ENCODE assay signal across 17 cellular contexts in the genomic region with DNA sequence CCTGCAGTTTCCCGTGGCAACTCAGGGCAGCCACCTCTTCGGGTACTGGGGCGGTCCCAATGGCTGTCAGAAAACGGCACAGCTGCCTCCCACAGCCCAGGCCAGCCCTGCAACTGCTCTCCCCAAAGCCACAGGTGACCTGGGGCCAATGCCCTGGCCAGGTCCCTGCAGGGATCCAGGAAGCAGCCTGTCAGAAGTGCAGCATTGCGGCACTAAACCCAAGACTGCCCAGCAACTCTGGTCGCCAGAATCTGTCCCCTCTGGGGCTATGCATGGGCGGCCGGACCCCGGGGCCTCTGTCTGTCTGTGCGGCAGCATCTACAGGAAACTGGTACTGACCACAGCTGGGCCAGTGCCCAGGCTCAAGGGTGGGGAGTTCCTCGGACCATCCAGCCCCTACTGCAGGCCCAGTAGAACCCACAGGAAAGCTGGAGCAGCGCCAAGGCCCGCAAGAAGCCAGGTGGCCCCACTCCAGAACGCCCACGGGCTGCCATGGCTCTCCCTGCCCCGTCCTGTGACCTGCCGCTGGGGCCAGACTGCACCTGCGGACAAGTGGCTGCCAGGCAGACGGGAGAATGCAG. TPM values are rescaled to one million over a fixed set of nuclear protein-coding genes. Genes with fewer than 3 reads are reported as not detected.
DNase-seq lines count a peak whose midpoint lies in the region; ATAC-seq and TF ChIP-seq lines count a peak whose summit lies in the region.
"Had no signal": no experiment of that assay in that cellular context is flagged by ENCODE, and none has a peak within 500 bp of the region (broad histone marks: within the 10 kb centered on the region; RNA-seq: fewer than 3 reads in every experiment).

No MANE protein-coding gene starts in this region.

- no peak overlapping the region; the same call in 1 of the 2 replicates for H3K4me2 ChIP-seq in SK-N-SH
- H3K4me2 ChIP-seq: PC-9 had no signal

- peaks cover 38% of the 10 kb centered on the region for H3K79me2 ChIP-seq in SK-N-SH (ENCODE audit: insufficient read depth)

- H3K9me2 ChIP-seq in SK-N-SH, result no peaks in the 10 kb centered on the region

- H3K36me3 ChIP-seq in SK-N-SH (replicated peaks in 1 of 2; ENCODE audit: control insufficient read depth in 1 of 2, insufficient read depth in 2 of 2, low read length in 1 of 2) (peaks cover 7 to 54% of the 10 kb centered on the region in 2 experiments), upper lobe of left lung (peaks cover 6 to 57% (median 31%) of the 10 kb centered on the region in 4 donors)

- no peak for ATAC-seq in SK-N-SH treated with all-trans-retinoic acid at 6 μM for 48 hours
- ATAC-seq in upper lobe of left lung (ENCODE audit: low FRiP score in 2 of 2), result no peak
- ATAC-seq in HG03175 (IDR thresholded peaks at IDR 0.05; ENCODE audit: unreplicated experiment), result no peak
- no peak for ATAC-seq in natural killer cell treated with Interleukin-12 subunit alpha and Interleukin-12 subunit beta and Interleukin-15 and Interleukin-18, amount 100 ng/mL, for 72 hours
- ATAC-seq: activated CD8-positive, alpha-beta T cell treated with anti-CD3 and anti-CD28 coated beads for 36 hours; activated T-helper 17 cell treated with anti-CD3 and anti-CD28 coated beads, Interleukin-2, amount 50 U/mL, for 72 hours; stimulated activated naive CD8-positive, alpha-beta T cell treated with anti-CD3 and anti-CD28 coated beads, Interleukin-15, amount 100 ng/mL, for 72 hours had no signal

- H3K9me3 Mint-ChIP-seq in natural killer cell treated with Interleukin-12 subunit alpha and Interleukin-12 subunit beta and Interleukin-15 and Interleukin-18, amount 100 ng/mL, for 72 hours, result no peaks in the 10 kb centered on the region
- H3K9me3 Mint-ChIP-seq: activated CD8-positive, alpha-beta T cell treated with anti-CD3 and anti-CD28 coated beads for 36 hours; activated T-helper 17 cell treated with anti-CD3 and anti-CD28 coated beads, Interleukin-2, amount 50 U/mL, for 72 hours; CD4-positive, alpha-beta memory T cell; stimulated activated naive CD8-positive, alpha-beta T cell treated with anti-CD3 and anti-CD28 coated beads, Interleukin-15, amount 100 ng/mL, for 72 hours had no signal

- peaks cover 8 to 31% of the 10 kb centered on the region in 2 experiments; a peak in 1 of 4 replicates for H3K4me1 ChIP-seq in SK-N-SH (ENCODE audit: control insufficient read depth in 1 of 2, insufficient read depth in 2 of 2, low read depth in 1 of 2, low read length in 1 of 2)
- peaks cover 27 to 45% (median 37%) of the 10 kb centered on the region in 4 donors for H3K4me1 ChIP-seq in upper lobe of left lung

- peaks cover 18% of the 10 kb centered on the region for H4K20me1 ChIP-seq in SK-N-SH (ENCODE audit: insufficient read depth)

- POLR2A ChIA-PET in SK-N-SH (lab: Yijun Ruan, JAX), result no interaction called here

- no peaks in the 10 kb centered on the region for H3K27me3 Mint-ChIP-seq in natural killer cell treated with Interleukin-12 subunit alpha and Interleukin-12 subunit beta and Interleukin-15 and Interleukin-18, amount 100 ng/mL, for 72 hours
- H3K27me3 Mint-ChIP-seq: activated CD8-positive, alpha-beta T cell treated with anti-CD3 and anti-CD28 coated beads for 36 hours; activated T-helper 17 cell treated with anti-CD3 and anti-CD28 coated beads, Interleukin-2, amount 50 U/mL, for 72 hours; CD4-positive, alpha-beta memory T cell; stimulated activated naive CD8-positive, alpha-beta T cell treated with anti-CD3 and anti-CD28 coated beads, Interleukin-15, amount 100 ng/mL, for 72 hours had no signal

- H3K27me3 ChIP-seq in SK-N-SH (ENCODE audit: insufficient read depth), result no peaks in the 10 kb centered on the region
- no peaks in the 10 kb centered on the region for H3K27me3 ChIP-seq in upper lobe of left lung

- no peaks in the 10 kb centered on the region for H3K9me3 ChIP-seq in SK-N-SH
- no peaks in the 10 kb centered on the region for H3K9me3 ChIP-seq in upper lobe of left lung

- TF ChIP-seq EP300 in SK-N-SH (IDR thresholded peaks at IDR 0.05; ENCODE audit: borderline replicate concordance in 1 of 2, low read depth in 1 of 2, low read length in 1 of 2) (no peak), upper lobe of left lung (IDR thresholded peaks at IDR 0.05) (no peak)

- TF ChIP-seq POLR2A in upper lobe of left lung (IDR thresholded peaks at IDR 0.05), result no peak

- DNase-seq in SK-N-SH (peak; percentile 41), caudate nucleus (lab: John Stamatoyannopoulos, UW) (peak in 4 of 61 donors; percentile 7 to 41 (median 20)), lung microvascular endothelial cell (ENCODE audit: low read depth in 2 of 2) (peak; percentile 25 to 44), upper lobe of left lung (peak in 1 of 2 donors; percentile 82), NCI-H2171 treated with DMSO at 0.1 percent for 48 hours (lab: John Stamatoyannopoulos, UW) (no peak)
- no peak for DNase-seq in natural killer cell treated with Interleukin-12 subunit alpha and Interleukin-12 subunit beta and Interleukin-15 and Interleukin-18, amount 100 ng/mL, for 72 hours (ENCODE audit: low spot score)
- DNase-seq: activated CD8-positive, alpha-beta T cell treated with anti-CD3 and anti-CD28 coated beads for 36 hours; CD4-positive, alpha-beta memory T cell; erythroblast; kidney glomerular epithelial cell; NCI-H1694; NCI-H69; PC-9; stimulated activated naive CD8-positive, alpha-beta T cell treated with anti-CD3 and anti-CD28 coated beads, Interleukin-15, amount 100 ng/mL, for 72 hours had no signal

- peaks cover 12 to 27% of the 10 kb centered on the region in 2 donors for H3K4me1 Mint-ChIP-seq in natural killer cell treated with Interleukin-12 subunit alpha and Interleukin-12 subunit beta and Interleukin-15 and Interleukin-18, amount 100 ng/mL, for 72 hours (ENCODE audit: low read depth in 2 of 2)
- H3K4me1 Mint-ChIP-seq: activated T-helper 17 cell treated with anti-CD3 and anti-CD28 coated beads, Interleukin-2, amount 50 U/mL, for 72 hours had no signal

- no peak for TF ChIP-seq RAD21 in SK-N-SH (IDR thresholded peaks at IDR 0.05; ENCODE audit: low read length)

- peaks cover 12% of the 10 kb centered on the region for H3F3A ChIP-seq in SK-N-SH (replicated peaks; ENCODE audit: insufficient read depth)

- TF ChIP-seq CTCF in SK-N-SH (IDR thresholded peaks at IDR 0.05) (no peak), upper lobe of left lung (IDR thresholded peaks at IDR 0.05) (no peak)

- H2AFZ ChIP-seq in SK-N-SH (ENCODE audit: low read depth), result no peak overlapping the region
- H2AFZ ChIP-seq: PC-9 had no signal

- no peak overlapping the region for H3K4me3 ChIP-seq in SK-N-SH (ENCODE audit: low read depth in 2 of 2, low read length in 1 of 2)
- H3K4me3 ChIP-seq in upper lobe of left lung, result no peak overlapping the region
- H3K4me3 ChIP-seq: PC-9 had no signal

- WGBS in SK-N-SH (ENCODE audit: low lambda C conversion rate), result 74% methylated on average over 7 of the region's 19 CpGs
- 46 to 50% methylated on average over 2 to 18 of the region's 19 CpGs for WGBS in upper lobe of left lung, 2 donors

- no peak overlapping the region for H3K4me3 Mint-ChIP-seq in natural killer cell treated with Interleukin-12 subunit alpha and Interleukin-12 subunit beta and Interleukin-15 and Interleukin-18, amount 100 ng/mL, for 72 hours
- H3K4me3 Mint-ChIP-seq: activated CD8-positive, alpha-beta T cell treated with anti-CD3 and anti-CD28 coated beads for 36 hours; CD4-positive, alpha-beta memory T cell; stimulated activated naive CD8-positive, alpha-beta T cell treated with anti-CD3 and anti-CD28 coated beads, Interleukin-15, amount 100 ng/mL, for 72 hours had no signal

- no peak overlapping the region for H3K27ac Mint-ChIP-seq in natural killer cell treated with Interleukin-12 subunit alpha and Interleukin-12 subunit beta and Interleukin-15 and Interleukin-18, amount 100 ng/mL, for 72 hours

- CTCF ChIA-PET in SK-N-SH (lab: Yijun Ruan, JAX), result interaction anchor here (1.5 kb wide), 1 partner anchor 9 kb away, joined by 3 read pairs; no protein-coding TSS in a partner anchor

- no peak overlapping the region for H3K9ac ChIP-seq in SK-N-SH

- no peaks in the 10 kb centered on the region for H3K36me3 Mint-ChIP-seq in natural killer cell treated with Interleukin-12 subunit alpha and Interleukin-12 subunit beta and Interleukin-15 and Interleukin-18, amount 100 ng/mL, for 72 hours

- H3K27ac ChIP-seq in SK-N-SH (ENCODE audit: low read depth in 2 of 2, low read length in 1 of 2) (peak overlapping the region in 1 of 2 experiments; percentile 48; a peak in 1 of 4 replicates), caudate nucleus (ENCODE audit: low read depth, low read length) (peak overlapping the region; percentile 86), upper lobe of left lung (peak overlapping the region; percentile 3 to 69 (median 54))
- H3K27ac ChIP-seq: PC-9 had no signal

RNA-seq across cellular contexts. Expression of a gene that starts 5.5 kb away (rescaled TPM):
- 160 and 165 TPM in 2 replicates for polyA plus RNA-seq in SK-N-SH (2012; rRNA removed)
- polyA plus RNA-seq in SK-N-SH (2012; cell fraction: cytosol; rRNA removed), result 97.3 and 115 TPM in 2 replicates
- polyA plus RNA-seq in SK-N-SH (2012; cell fraction: nucleus; rRNA removed), result 403 and 584 TPM in 2 replicates
- total RNA-seq in lung microvascular endothelial cell (31.8 and 57.1 TPM in 2 replicates), upper lobe of left lung (100 to 1,000 TPM in 3 of 6 donors, 10 to 100 TPM in 3; 74.9 to 193 (median 108) TPM)
- total RNA-seq in natural killer cell treated with Interleukin-12 subunit alpha and Interleukin-12 subunit beta and Interleukin-15 and Interleukin-18, amount 100 ng/mL, for 72 hours, result 100 to 1,000 TPM; 300 to 380 TPM

RNA-seq across cellular contexts. Expression of a gene that starts 13.5 kb away (rescaled TPM):
- 128 and 130 TPM in 2 replicates for polyA plus RNA-seq in SK-N-SH (2012; rRNA removed)
- polyA plus RNA-seq in SK-N-SH (2012; cell fraction: cytosol; rRNA removed), result 90.6 and 112 TPM in 2 replicates
- polyA plus RNA-seq in SK-N-SH (2012; cell fraction: nucleus; rRNA removed), result 222 and 289 TPM in 2 replicates
- total RNA-seq in lung microvascular endothelial cell (50.1 and 96.2 TPM in 2 replicates), upper lobe of left lung (10 to 100 TPM; 28.9 to 77.8 (median 62.6) TPM)
- total RNA-seq in natural killer cell treated with Interleukin-12 subunit alpha and Interleukin-12 subunit beta and Interleukin-15 and Interleukin-18, amount 100 ng/mL, for 72 hours, result 100 to 1,000 TPM; 217 to 295 TPM

RNA-seq across cellular contexts. Expression of a gene that starts 26.6 kb away (rescaled TPM):
- polyA plus RNA-seq in SK-N-SH (2012; rRNA removed), result 57.1 and 68.2 TPM in 2 replicates
- polyA plus RNA-seq in SK-N-SH (2012; cell fraction: cytosol; rRNA removed), result 38.7 and 54.7 TPM in 2 replicates
- 67.2 and 94.3 TPM in 2 replicates for polyA plus RNA-seq in SK-N-SH (2012; cell fraction: nucleus; rRNA removed)
- total RNA-seq in lung microvascular endothelial cell, result 13.9 and 19.8 TPM in 2 replicates
- 10 to 100 TPM; 20.0 to 76.9 (median 38.2) TPM for total RNA-seq in upper lobe of left lung
- total RNA-seq in natural killer cell treated with Interleukin-12 subunit alpha and Interleukin-12 subunit beta and Interleukin-15 and Interleukin-18, amount 100 ng/mL, for 72 hours, result 10 to 100 TPM; 29.7 to 30.1 TPM

RNA-seq across cellular contexts. Expression of a gene that starts 26.9 kb away (rescaled TPM):
- 38.8 and 43.1 TPM in 2 replicates for polyA plus RNA-seq in SK-N-SH (2012; rRNA removed)
- polyA plus RNA-seq in SK-N-SH (2012; cell fraction: cytosol; rRNA removed), result 10.8 and 18.1 TPM in 2 replicates
- 328 and 454 TPM in 2 replicates for polyA plus RNA-seq in SK-N-SH (2012; cell fraction: nucleus; rRNA removed)
- total RNA-seq in lung microvascular endothelial cell (9.8 and 13.3 TPM in 2 replicates), upper lobe of left lung (100 to 1,000 TPM in 2 of 6 donors, 10 to 100 TPM in 4; 33.7 to 250 (median 43.4) TPM)
- total RNA-seq in natural killer cell treated with Interleukin-12 subunit alpha and Interleukin-12 subunit beta and Interleukin-15 and Interleukin-18, amount 100 ng/mL, for 72 hours, result 10 to 100 TPM; 19.5 to 40.1 TPM

Comparison
In these comparisons a context has a peak if more than half of its experiments do, and no peak if none do; other contexts are left out.
1. DNase-seq: peak in SK-N-SH (single experiment) and lung microvascular endothelial cell (2 of 2); none in NCI-H2171 treated with DMSO at 0.1 percent for 48 hours (single experiment) and natural killer cell treated with Interleukin-12 subunit alpha and Interleukin-12 subunit beta and Interleukin-15 and Interleukin-18, amount 100 ng/mL, for 72 hours (single experiment).